1 cellular context compared by ENCODE assay signal in genomic region chr19:49869484-49870308, GRCh38.
TF ChIP-seq lines count a peak whose summit lies in the region.

No MANE protein-coding gene starts in this region.

TF ChIP-seq in HepG2, 621 proteins besides CTCF, POLR2A, EP300 and RAD21 (continued from another document and continues in another):
- TF ChIP-seq IRF9 (CRISPR knock-in tag; IDR thresholded peaks at IDR 0.05; ENCODE audit: borderline replicate concordance): peak; percentile 64; the same call in 1 of the 2 replicates
- TF ChIP-seq MTF2 (CRISPR knock-in tag; IDR thresholded peaks at IDR 0.05; ENCODE audit: borderline replicate concordance): peak; percentile 38; the same call in 1 of the 2 replicates
- TF ChIP-seq ZNF180 (CRISPR knock-in tag; IDR thresholded peaks at IDR 0.05; ENCODE audit: borderline replicate concordance, low read depth): 0 out of 2 replicates have a peak, but pooled peaks have one; percentile 31
- TF ChIP-seq SKIL (CRISPR knock-in tag; IDR thresholded peaks at IDR 0.05; ENCODE audit: borderline replicate concordance): no peak
- 0 out of 2 replicates have a peak, but pooled peaks have one; percentile 30 for TF ChIP-seq KLF6 (CRISPR knock-in tag; IDR thresholded peaks at IDR 0.05)
- no peak for TF ChIP-seq DNMT3B (CRISPR knock-in tag; conservative IDR thresholded peaks at IDR 0.05)
- TF ChIP-seq ZNF383 (CRISPR knock-in tag; IDR thresholded peaks at IDR 0.05; ENCODE audit: borderline replicate concordance): no peak
- TF ChIP-seq GATAD1 (CRISPR knock-in tag; IDR thresholded peaks at IDR 0.05): peak; percentile 68
- peak; percentile 79; the same call in 1 of the 2 replicates for TF ChIP-seq HIVEP1 (CRISPR knock-in tag; IDR thresholded peaks at IDR 0.05)
- TF ChIP-seq ZNF605 (CRISPR knock-in tag; IDR thresholded peaks at IDR 0.05): peak; percentile 33; the same call in 1 of the 2 replicates
- TF ChIP-seq MAX (IDR thresholded peaks at IDR 0.05): peak; percentile 79
- peak; percentile 85; the same call in 1 of the 2 replicates for TF ChIP-seq GPN1 (CRISPR knock-in tag; IDR thresholded peaks at IDR 0.05; ENCODE audit: borderline replicate concordance)
- TF ChIP-seq ZNF878 (CRISPR knock-in tag; IDR thresholded peaks at IDR 0.05): no peak
- no peak for TF ChIP-seq TBP (CRISPR knock-in tag; IDR thresholded peaks at IDR 0.05)
- no peak for TF ChIP-seq ZNF790 (CRISPR knock-in tag; IDR thresholded peaks at IDR 0.05; ENCODE audit: borderline replicate concordance)
- TF ChIP-seq TAF1 (CRISPR knock-in tag; IDR thresholded peaks at IDR 0.05): peak; percentile 82
- TF ChIP-seq DR1 (CRISPR knock-in tag; IDR thresholded peaks at IDR 0.05): no peak
- TF ChIP-seq ZNF446 (CRISPR knock-in tag; IDR thresholded peaks at IDR 0.05): no peak
- no peak for TF ChIP-seq SMARCE1 (IDR thresholded peaks at IDR 0.05; ENCODE audit: borderline replicate concordance)
- no peak for TF ChIP-seq CBX1 (IDR thresholded peaks at IDR 0.05; ENCODE audit: low read depth)
- TF ChIP-seq MIER2 (CRISPR knock-in tag; IDR thresholded peaks at IDR 0.05): peak; percentile 37; the same call in 1 of the 2 replicates
- TF ChIP-seq ZNF296 (CRISPR knock-in tag; conservative IDR thresholded peaks at IDR 0.05): 0 out of 2 replicates have a peak, but pooled peaks have one; percentile 52
- TF ChIP-seq ZNF616 (CRISPR knock-in tag; IDR thresholded peaks at IDR 0.05; ENCODE audit: low read depth): peak; percentile 83; the same call in 1 of the 2 replicates
- TF ChIP-seq ZNF780A (CRISPR knock-in tag; IDR thresholded peaks at IDR 0.05): no peak
- TF ChIP-seq KDM1A (CRISPR knock-in tag; IDR thresholded peaks at IDR 0.05): no peak
- no peak for TF ChIP-seq ZNF850 (CRISPR knock-in tag; conservative IDR thresholded peaks at IDR 0.05)
- no peak for TF ChIP-seq ZNF547 (CRISPR knock-in tag; IDR thresholded peaks at IDR 0.05)
- no peak for TF ChIP-seq PHF5A (CRISPR knock-in tag; IDR thresholded peaks at IDR 0.05; ENCODE audit: low read depth, unreplicated experiment)
- no peak for TF ChIP-seq ZNF597 (CRISPR knock-in tag; IDR thresholded peaks at IDR 0.05)
- 0 out of 2 replicates have a peak, but pooled peaks have one; percentile 36 for TF ChIP-seq IRF1 (CRISPR knock-in tag; IDR thresholded peaks at IDR 0.05; ENCODE audit: low read depth)
- TF ChIP-seq HOXA9 (CRISPR knock-in tag; IDR thresholded peaks at IDR 0.05; ENCODE audit: borderline replicate concordance): no peak
- TF ChIP-seq NFE2L1 (CRISPR knock-in tag; IDR thresholded peaks at IDR 0.05; ENCODE audit: borderline replicate concordance): no peak
- TF ChIP-seq POLR2G (IDR thresholded peaks at IDR 0.05; ENCODE audit: low read depth, low read length): peak; percentile 83
- TF ChIP-seq ZNF629 (CRISPR knock-in tag; conservative IDR thresholded peaks at IDR 0.05): no peak
- TF ChIP-seq PAX8 (CRISPR knock-in tag; IDR thresholded peaks at IDR 0.05; ENCODE audit: borderline replicate concordance): no peak; the same call in 1 of the 2 replicates
- TF ChIP-seq ZNF770 (CRISPR knock-in tag; IDR thresholded peaks at IDR 0.05): peak; percentile 79
- TF ChIP-seq ZNF326 (CRISPR knock-in tag; IDR thresholded peaks at IDR 0.05; ENCODE audit: borderline replicate concordance): 0 out of 2 replicates have a peak, but pooled peaks have one; percentile 21
- TF ChIP-seq ZEB1 (IDR thresholded peaks at IDR 0.05; ENCODE audit: insufficient replicate concordance, low read depth): no peak
- no peak for TF ChIP-seq SIX1 (CRISPR knock-in tag; IDR thresholded peaks at IDR 0.05; ENCODE audit: borderline replicate concordance)
- no peak for TF ChIP-seq GFI1 (CRISPR knock-in tag; IDR thresholded peaks at IDR 0.05; ENCODE audit: borderline replicate concordance)
- peak; percentile 62; the same call in 1 of the 2 replicates for TF ChIP-seq YEATS4 (CRISPR knock-in tag; IDR thresholded peaks at IDR 0.05; ENCODE audit: borderline replicate concordance)
- peak; percentile 38; the same call in 1 of the 2 replicates for TF ChIP-seq TFDP1 (CRISPR knock-in tag; IDR thresholded peaks at IDR 0.05; ENCODE audit: borderline replicate concordance)
- no peak for TF ChIP-seq ZFYVE20 (CRISPR knock-in tag; IDR thresholded peaks at IDR 0.05; ENCODE audit: borderline replicate concordance, low read depth)
- TF ChIP-seq ZC3H13 (CRISPR knock-in tag; IDR thresholded peaks at IDR 0.05): peak; percentile 53
- peak; percentile 65; the same call in 1 of the 2 replicates for TF ChIP-seq PRDM15 (CRISPR knock-in tag; IDR thresholded peaks at IDR 0.05)
- 0 out of 2 replicates have a peak, but pooled peaks have one; percentile 55 for TF ChIP-seq MIER3 (CRISPR knock-in tag; IDR thresholded peaks at IDR 0.05; ENCODE audit: borderline replicate concordance)
- TF ChIP-seq ZNF432 (CRISPR knock-in tag; IDR thresholded peaks at IDR 0.05; ENCODE audit: borderline replicate concordance): no peak
- TF ChIP-seq NFIB (CRISPR knock-in tag; IDR thresholded peaks at IDR 0.05; ENCODE audit: borderline replicate concordance): no peak
- peak; percentile 94 for TF ChIP-seq ZNF777 (CRISPR knock-in tag; IDR thresholded peaks at IDR 0.05)
- TF ChIP-seq CCAR2 (optimal IDR thresholded peaks at IDR 0.05; ENCODE audit: low read depth, low read length): no peak
- TF ChIP-seq ZNF503 (CRISPR knock-in tag; IDR thresholded peaks at IDR 0.05): no peak
- TF ChIP-seq NCOA1 (CRISPR knock-in tag; IDR thresholded peaks at IDR 0.05): no peak
- no peak for TF ChIP-seq ZNF580 (CRISPR knock-in tag; IDR thresholded peaks at IDR 0.05; ENCODE audit: borderline replicate concordance, low read depth)
- no peak for TF ChIP-seq ZKSCAN1 (IDR thresholded peaks at IDR 0.05; ENCODE audit: low read length)
- peak; percentile 69 for TF ChIP-seq DRAP1 (CRISPR knock-in tag; IDR thresholded peaks at IDR 0.05)
- TF ChIP-seq ZNF17 (CRISPR knock-in tag; IDR thresholded peaks at IDR 0.05): no peak
- TF ChIP-seq DNMT1 (CRISPR knock-in tag; IDR thresholded peaks at IDR 0.05): no peak
- peak; percentile 66; the same call in 1 of the 2 replicates for TF ChIP-seq ZFP36L1 (CRISPR knock-in tag; IDR thresholded peaks at IDR 0.05)
- no peak for TF ChIP-seq ADNP (CRISPR knock-in tag; IDR thresholded peaks at IDR 0.05)
